Comparison of ENCODE assay signal across 28 cellular contexts in genomic region chr15:90769375-90769774, GRCh38.
"Had no signal": no experiment of that assay in that cellular context is flagged by ENCODE, and none has a peak within 500 bp of the region (broad histone marks: within the 10 kb centered on the region; RNA-seq: fewer than 3 reads in every experiment).

No MANE protein-coding gene starts in this region.

- H3K27me3 ChIP-seq: brain microvascular endothelial cell, colonic mucosa, esophagus squamous epithelium had no signal

- FAIRE-seq: astrocyte, endometrium, endothelial cell of umbilical vein, frontal cortex had no signal

- H3K4me3 ChIP-seq: colonic mucosa, esophagus squamous epithelium had no signal

- DNase-seq: activated CD4-positive, alpha-beta memory T cell treated with anti-CD3 and anti-CD28 coated beads, Interleukin-2, amount 10 ng/mL, durations not matched to agents 7 days and 5 days; activated CD4-positive, alpha-beta T cell treated with anti-CD3 and anti-CD28 coated beads for 1 hour; activated CD4-positive, alpha-beta T cell treated with anti-CD3 and anti-CD28 coated beads for 4 hours; activated CD4-positive, alpha-beta T cell treated with anti-CD3 and anti-CD28 coated beads, Interleukin-2, amount 10 ng/mL, durations not matched to agents 7 days and 5 days; activated CD4-positive, alpha-beta T cell treated with anti-CD3 and anti-CD28 coated beads, Interleukin-2, amount 50 U/mL, for 4 hours; activated CD8-positive, alpha-beta memory T cell treated with anti-CD3 and anti-CD28 coated beads, Interleukin-2, amount 50 U/mL, for 48 hours; activated gamma-delta T cell treated with Interleukin-2 at 50 U/mL for 16 hours; activated naive CD4-positive, alpha-beta T cell treated with anti-CD3 and anti-CD28 coated beads, Interleukin-2, amount 50 U/mL, for 16 hours; activated naive CD4-positive, alpha-beta T cell treated with Interleukin-2 at 50 U/mL for 16 hours; activated T-cell treated with anti-CD3 and anti-CD28 coated beads for 4 hours; activated T-cell treated with anti-CD3 and anti-CD28 coated beads, Interleukin-2, amount 50 U/mL, for 24 hours; activated T-cell treated with anti-CD3 and anti-CD28 coated beads, Interleukin-2, amount 50 U/mL, for 72 hours; amniotic stem cell; anterior cingulate cortex; brain microvascular endothelial cell; central memory CD4-positive, alpha-beta T cell; cerebellar nuclear complex; colonic mucosa; effector CD8-positive, alpha-beta T cell; erythroblast; esophagus squamous epithelium; head of caudate nucleus; T-helper 2 cell had no signal

- H3K4me1 ChIP-seq: colonic mucosa, esophagus squamous epithelium had no signal

- H3K36me3 ChIP-seq: brain microvascular endothelial cell, colonic mucosa, esophagus squamous epithelium had no signal

- ATAC-seq: activated T-cell treated with anti-CD3 and anti-CD28 coated beads, Interleukin-2, amount 50 U/mL, for 72 hours; WTC11 had no signal

- H3K27ac ChIP-seq: brain microvascular endothelial cell, colonic mucosa, esophagus squamous epithelium had no signal

- H3K9me3 ChIP-seq: colonic mucosa, esophagus squamous epithelium had no signal
